In genomic region chrX:56343231-56343630, GRCh38 we compare ENCODE assay signal across 16 cellular contexts.
"Had no signal": no experiment of that assay in that cellular context is flagged by ENCODE, and none has a peak within 500 bp of the region (broad histone marks: within the 10 kb centered on the region; RNA-seq: fewer than 3 reads in every experiment).

No MANE protein-coding gene starts in this region.

- ATAC-seq: gastroesophageal sphincter; stimulated activated naive B cell treated with anti-CD40 and anti-IgM and Interleukin-4, amounts not matched to agents 10 μg/mL and 1 μg/mL and 100 μg/mL, for 72 hours had no signal

- H2AFZ ChIP-seq: hepatocyte had no signal

- H3K4me1 ChIP-seq: gastroesophageal sphincter, right atrium auricular region, tibial nerve, vagina had no signal

- H3K79me2 ChIP-seq: hepatocyte had no signal

- H3K36me3 ChIP-seq: gastroesophageal sphincter, right atrium auricular region, tibial nerve, vagina had no signal

- H3K9me3 ChIP-seq: gastroesophageal sphincter, vagina had no signal

- H3K4me1 Mint-ChIP-seq: mesothelial cell of epicardium; stimulated activated naive B cell treated with anti-CD40 and anti-IgM and Interleukin-4, amounts not matched to agents 10 μg/mL and 1 μg/mL and 100 μg/mL, for 72 hours had no signal

- H3K27ac ChIP-seq: gastroesophageal sphincter, hepatocyte, right atrium auricular region, tibial nerve, vagina, VCaP had no signal

- H3K4me3 ChIP-seq: gastroesophageal sphincter, hepatocyte, right atrium auricular region, tibial nerve, vagina had no signal

- H3K36me3 Mint-ChIP-seq: mesothelial cell of epicardium, naive B cell had no signal

- H3K27ac Mint-ChIP-seq: activated T-helper 1 cell treated with anti-CD3 and anti-CD28 coated beads, Interleukin-12 subunit alpha, Interleukin-12 subunit beta, Interleukin-2, Interleukin-4 antibody, amounts not matched to agents 30 ng/mL and 10 ng/mL and 1 ng/mL, durations not matched to agents 14 hours and 24 hours and 36 hours; mesothelial cell of epicardium; naive B cell; stimulated activated naive B cell treated with anti-CD40 and anti-IgM and Interleukin-4, amounts not matched to agents 10 μg/mL and 1 μg/mL and 100 μg/mL, for 72 hours had no signal

- H3K4me3 Mint-ChIP-seq: mesothelial cell of epicardium; naive B cell; stimulated activated naive B cell treated with anti-CD40 and anti-IgM and Interleukin-4, amounts not matched to agents 10 μg/mL and 1 μg/mL and 100 μg/mL, for 72 hours had no signal

- H3K27me3 ChIP-seq: gastroesophageal sphincter, hepatocyte, right atrium auricular region, tibial nerve, vagina had no signal

- H3K4me2 ChIP-seq: hepatocyte had no signal

- DNase-seq: activated CD4-positive, alpha-beta T cell treated with anti-CD3 and anti-CD28 coated beads, Interleukin-2, amount 50 U/mL, for 1 hour; activated CD8-positive, alpha-beta memory T cell treated with anti-CD3 and anti-CD28 coated beads, Interleukin-2, amount 50 U/mL, for 4 hours; activated naive CD4-positive, alpha-beta T cell treated with Interleukin-2 at 50 U/mL for 16 hours; cortex of kidney; effector CD8-positive, alpha-beta T cell; naive B cell; stimulated activated CD4-positive, alpha-beta T cell treated with anti-CD3 and anti-CD28 coated beads, Interleukin-1b, Interleukin-23, amount 100 ng/mL, for 48 hours; stimulated activated naive B cell treated with anti-CD40 and anti-IgM and Interleukin-4, amounts not matched to agents 10 μg/mL and 1 μg/mL and 100 μg/mL, for 72 hours had no signal
